Comparison of ENCODE assay signal across 2 cellular contexts in genomic region chr17:39634384-39634871, GRCh38.
TF ChIP-seq lines count a peak whose summit lies in the region.

No MANE protein-coding gene starts in this region.

TF ChIP-seq in K562, 482 proteins besides CTCF, POLR2A, EP300 and RAD21 (continues in another document):
- TF ChIP-seq ELK1 (CRISPR knock-in tag; IDR thresholded peaks at IDR 0.05) (no peak), GTF3C2 (IDR thresholded peaks at IDR 0.05; ENCODE audit: borderline replicate concordance, extremely low read depth, insufficient read length) (no peak), ZBTB12 (CRISPR knock-in tag; IDR thresholded peaks at IDR 0.05) (no peak), ELF4 (CRISPR knock-in tag; IDR thresholded peaks at IDR 0.05) (no peak), TRIM24 (IDR thresholded peaks at IDR 0.05) (no peak), ZNF696 (CRISPR knock-in tag; conservative IDR thresholded peaks at IDR 0.05) (no peak), CHD1 (IDR thresholded peaks at IDR 0.05; ENCODE audit: low read length) (no peak), POU5F1 (IDR thresholded peaks at IDR 0.05; ENCODE audit: borderline replicate concordance, low read depth, low read length, partially characterized antibody) (no peak), POLR3A (IDR thresholded peaks at IDR 0.05; ENCODE audit: borderline replicate concordance, extremely low read depth, insufficient read depth, insufficient read length) (no peak), VEZF1 (CRISPR knock-in tag; IDR thresholded peaks at IDR 0.05) (no peak), L3MBTL2 (IDR thresholded peaks at IDR 0.05) (no peak), MTA3 (IDR thresholded peaks at IDR 0.05; ENCODE audit: borderline replicate concordance) (no peak), MCM3 (IDR thresholded peaks at IDR 0.05) (no peak), ARID3A (IDR thresholded peaks at IDR 0.05; ENCODE audit: borderline replicate concordance, low read depth, low read length) (0 out of 2 replicates have a peak, but pooled peaks have one; percentile 15), NFATC3 (IDR thresholded peaks at IDR 0.05) (no peak), ZNF668 (CRISPR knock-in tag; IDR thresholded peaks at IDR 0.05) (no peak), HDAC3 (IDR thresholded peaks at IDR 0.05; ENCODE audit: borderline replicate concordance, partially characterized antibody) (no peak), BRD4 (IDR thresholded peaks at IDR 0.05) (no peak), ZNF830 (CRISPR knock-in tag; IDR thresholded peaks at IDR 0.05) (no peak), KAT7 (CRISPR knock-in tag; IDR thresholded peaks at IDR 0.05; ENCODE audit: borderline replicate concordance) (no peak), FOXM1 (IDR thresholded peaks at IDR 0.05; ENCODE audit: low read depth) (no peak), FOXM1 (CRISPR knock-in tag; IDR thresholded peaks at IDR 0.05; ENCODE audit: low read depth) (no peak)

TF ChIP-seq in HepG2, 621 proteins besides CTCF, POLR2A, EP300 and RAD21:
- TF ChIP-seq ZNF747 (CRISPR knock-in tag; IDR thresholded peaks at IDR 0.05; ENCODE audit: borderline replicate concordance) (0 out of 2 replicates have a peak, but pooled peaks have one; percentile 35), ZNF550 (CRISPR knock-in tag; IDR thresholded peaks at IDR 0.05; ENCODE audit: borderline replicate concordance) (no peak), ZIK1 (CRISPR knock-in tag; IDR thresholded peaks at IDR 0.05; ENCODE audit: borderline replicate concordance, low read depth) (no peak), STAG1 (CRISPR knock-in tag; IDR thresholded peaks at IDR 0.05) (peak; percentile 33), ZNF414 (CRISPR knock-in tag; IDR thresholded peaks at IDR 0.05) (no peak), XBP1 (CRISPR knock-in tag; IDR thresholded peaks at IDR 0.05) (no peak), SP4 (CRISPR knock-in tag; IDR thresholded peaks at IDR 0.05) (no peak), CBX5 (CRISPR knock-in tag; IDR thresholded peaks at IDR 0.05; ENCODE audit: borderline replicate concordance) (no peak), NAIF1 (CRISPR knock-in tag; IDR thresholded peaks at IDR 0.05; ENCODE audit: borderline replicate concordance) (no peak), SIN3B (IDR thresholded peaks at IDR 0.05; ENCODE audit: low read length) (no peak), ERF (CRISPR knock-in tag; IDR thresholded peaks at IDR 0.05) (0 out of 2 replicates have a peak, but pooled peaks have one; percentile 21), ZNF788 (CRISPR knock-in tag; IDR thresholded peaks at IDR 0.05; ENCODE audit: borderline replicate concordance) (peak; percentile 57; the same call in 1 of the 2 replicates), ZNF558 (CRISPR knock-in tag; IDR thresholded peaks at IDR 0.05; ENCODE audit: borderline replicate concordance) (no peak), TBX2 (CRISPR knock-in tag; IDR thresholded peaks at IDR 0.05; ENCODE audit: borderline replicate concordance) (0 out of 2 replicates have a peak, but pooled peaks have one; percentile 26), PATZ1 (CRISPR knock-in tag; IDR thresholded peaks at IDR 0.05) (peak; percentile 36; the same call in 1 of the 2 replicates), MED1 (CRISPR knock-in tag; IDR thresholded peaks at IDR 0.05) (no peak), ARID3A (IDR thresholded peaks at IDR 0.05; ENCODE audit: low read depth, low read length) (peak; percentile 69; the same call in 1 of the 2 replicates), ZNF24 (IDR thresholded peaks at IDR 0.05) (no peak), ZNF772 (CRISPR knock-in tag; IDR thresholded peaks at IDR 0.05) (0 out of 2 replicates have a peak, but pooled peaks have one; percentile 44), SNRNP70 (IDR thresholded peaks at IDR 0.05; ENCODE audit: low read depth, low read length) (no peak), HNRNPL (IDR thresholded peaks at IDR 0.05; ENCODE audit: low read depth, low read length) (no peak), ZNF501 (CRISPR knock-in tag; IDR thresholded peaks at IDR 0.05) (peak; percentile 70; the same call in 1 of the 2 replicates), KMT2A (CRISPR knock-in tag; IDR thresholded peaks at IDR 0.05) (no peak), EED (CRISPR knock-in tag; IDR thresholded peaks at IDR 0.05) (0 out of 2 replicates have a peak, but pooled peaks have one; percentile 68), ZNF138 (CRISPR knock-in tag; IDR thresholded peaks at IDR 0.05; ENCODE audit: low read depth) (0 out of 2 replicates have a peak, but pooled peaks have one; percentile 52), ASH2L (IDR thresholded peaks at IDR 0.05; ENCODE audit: insufficient read length, low read depth, low read length) (no peak), XRCC5 (optimal IDR thresholded peaks at IDR 0.05; ENCODE audit: low read length) (peak; percentile 45), SMC3 (IDR thresholded peaks at IDR 0.05; ENCODE audit: low read length) (peak; percentile 45), POLR2G (IDR thresholded peaks at IDR 0.05; ENCODE audit: low read depth, low read length) (no peak), ARHGAP35 (CRISPR knock-in tag; IDR thresholded peaks at IDR 0.05; ENCODE audit: borderline replicate concordance) (0 out of 2 replicates have a peak, but pooled peaks have one; percentile 28), MBD4 (IDR thresholded peaks at IDR 0.05; ENCODE audit: borderline replicate concordance, low read length) (no peak), HMGXB4 (CRISPR knock-in tag; IDR thresholded peaks at IDR 0.05; ENCODE audit: borderline replicate concordance in 1 of 2, low read depth in 1 of 2) (0 out of 4 replicates have a peak, but pooled peaks of 1 of the 2 experiments have one; percentile 23), NFE2L1 (CRISPR knock-in tag; IDR thresholded peaks at IDR 0.05; ENCODE audit: borderline replicate concordance) (no peak), CENPX (CRISPR knock-in tag; IDR thresholded peaks at IDR 0.05) (no peak), ZNF331 (CRISPR knock-in tag; IDR thresholded peaks at IDR 0.05) (no peak), ZNF549 (CRISPR knock-in tag; IDR thresholded peaks at IDR 0.05) (no peak), SMAD9 (CRISPR knock-in tag; IDR thresholded peaks at IDR 0.05) (no peak), RERE (CRISPR knock-in tag; IDR thresholded peaks at IDR 0.05; ENCODE audit: low read depth) (no peak)
